Comparison of ENCODE assay signal across 15 cellular contexts in the genomic region with DNA sequence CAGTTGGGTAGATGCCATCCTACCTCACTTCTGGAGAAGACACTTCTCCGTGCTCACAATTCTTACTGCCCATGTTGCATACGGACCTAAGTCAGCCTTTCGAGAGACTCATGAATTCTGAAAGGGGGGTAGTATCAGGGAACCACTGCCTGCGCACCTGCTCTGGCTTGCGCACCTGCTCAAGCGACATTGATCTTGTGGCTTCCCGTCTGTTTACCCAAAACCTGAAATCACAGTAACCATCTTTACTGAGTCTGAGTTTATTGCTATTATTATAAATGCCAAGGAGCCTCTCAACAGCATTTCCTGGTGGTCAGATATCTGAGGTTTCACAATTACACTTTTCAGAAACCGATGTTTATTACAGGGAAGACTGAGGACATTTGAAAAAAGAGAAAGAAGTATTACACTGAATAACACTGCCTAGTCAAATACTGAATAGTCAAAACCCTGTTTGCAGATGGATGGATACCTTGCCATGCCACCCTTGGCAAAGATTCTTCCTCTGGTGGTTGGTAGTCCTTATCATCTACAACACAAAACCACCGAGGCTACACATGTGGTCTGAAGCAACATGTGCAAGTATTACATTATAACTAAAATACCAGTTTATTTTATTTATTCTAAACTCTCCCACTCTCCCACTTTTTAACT.
DNase-seq lines count a peak whose midpoint lies in the region; ATAC-seq and TF ChIP-seq lines count a peak whose summit lies in the region.
"Had no signal": no experiment of that assay in that cellular context is flagged by ENCODE, and none has a peak within 500 bp of the region (broad histone marks: within the 10 kb centered on the region; RNA-seq: fewer than 3 reads in every experiment).

No MANE protein-coding gene starts in this region.

- peak overlapping the region; percentile 51 for H3K27ac ChIP-seq in VCaP
- no peak overlapping the region for H3K27ac ChIP-seq in left ventricle myocardium inferior (replicated peaks)
- H3K27ac ChIP-seq: right atrium auricular region, testis had no signal

- H3K4me3 ChIP-seq in left ventricle myocardium inferior, result no peak overlapping the region
- H3K4me3 ChIP-seq: right atrium auricular region, testis had no signal

- no peaks in the 10 kb centered on the region for H3K27me3 ChIP-seq in left ventricle myocardium inferior (ENCODE audit: low read depth)
- H3K27me3 ChIP-seq: right atrium auricular region, testis had no signal

- no peak for ATAC-seq in SK-N-SH treated with all-trans-retinoic acid at 6 μM for 48 hours

- DNase-seq in DMS79 (lab: John Stamatoyannopoulos, UW), result peak; percentile 88
- peak; percentile 58 to 84 (median 81) for DNase-seq in NCI-H1417 (lab: John Stamatoyannopoulos, UW)
- DNase-seq in NCI-H345 treated with DMSO at 0.1 percent for 48 hours (lab: John Stamatoyannopoulos, UW; ENCODE audit: unreplicated experiment), result peak; percentile 31
- DNase-seq in activated naive CD4-positive, alpha-beta T cell treated with anti-CD3 and anti-CD28 coated beads, Interleukin-2, amount 50 U/mL, for 16 hours, result no peak
- DNase-seq in left ventricle myocardium inferior, result no peak
- DNase-seq: activated CD4-positive, alpha-beta T cell treated with anti-CD3 and anti-CD28 coated beads for 48 hours; CD4-positive, alpha-beta T cell; foreskin fibroblast; hippocampal formation; occipital lobe; stimulated activated CD4-positive, alpha-beta T cell treated with anti-CD3 and anti-CD28 coated beads, Interleukin-15, amount 100 ng/mL, for 24 hours; testis had no signal

- H3K36me3 ChIP-seq in left ventricle myocardium inferior, result peaks cover 82% of the 10 kb centered on the region

- peaks cover under 1% of the 10 kb centered on the region for H3K4me1 ChIP-seq in left ventricle myocardium inferior
- H3K4me1 ChIP-seq: right atrium auricular region, testis had no signal

- H3K9me3 ChIP-seq in left ventricle myocardium inferior (replicated peaks), result no peaks in the 10 kb centered on the region
- H3K9me3 ChIP-seq: right atrium auricular region, testis had no signal

- intact Hi-C loops in left ventricle myocardium inferior (cut with micrococcal nuclease), result no loop called here

- TF ChIP-seq CTCF in VCaP (conservative IDR thresholded peaks at IDR 0.05) (no peak), left ventricle myocardium inferior (IDR thresholded peaks at IDR 0.05; ENCODE audit: borderline replicate concordance) (no peak)

TF ChIP-seq in SK-N-SH treated with all-trans-retinoic acid at 6 μM for 48 hours, 23 proteins besides CTCF, POLR2A, EP300 and RAD21:
- TF ChIP-seq ZFP3 (CRISPR knock-in tag; IDR thresholded peaks at IDR 0.05) (no peak), GLIS3 (CRISPR knock-in tag; IDR thresholded peaks at IDR 0.05) (no peak), BACH2 (CRISPR knock-in tag; IDR thresholded peaks at IDR 0.05; ENCODE audit: borderline replicate concordance) (no peak)

Comparison
In these comparisons a context has a peak if more than half of its experiments do, and no peak if none do; other contexts are left out.
1. DNase-seq: peak in DMS79 (single experiment), NCI-H1417 (3 of 3) and NCI-H345 treated with DMSO at 0.1 percent for 48 hours (single experiment); none in activated naive CD4-positive, alpha-beta T cell treated with anti-CD3 and anti-CD28 coated beads, Interleukin-2, amount 50 U/mL, for 16 hours (single experiment) and left ventricle myocardium inferior (single experiment).